In genomic region chr2:16626497-16626896, GRCh38 we compare ENCODE assay signal across 10 cellular contexts. TPM values are rescaled to one million over a fixed set of nuclear protein-coding genes. Genes with fewer than 3 reads are reported as not detected.
DNase-seq lines count a peak whose midpoint lies in the region; ATAC-seq and TF ChIP-seq lines count a peak whose summit lies in the region.
"Had no signal": no experiment of that assay in that cellular context is flagged by ENCODE, and none has a peak within 500 bp of the region (broad histone marks: within the 10 kb centered on the region; RNA-seq: fewer than 3 reads in every experiment).

No MANE protein-coding gene starts in this region.

- H3K14ac ChIP-seq in mesenchymal stem cell (ENCODE audit: low read length in 2 of 2) = no peak overlapping the region

- H3K18ac ChIP-seq in mesenchymal stem cell (ENCODE audit: low read depth in 1 of 2, low read length in 2 of 2) = peak overlapping the region; percentile 89 to 92

- H3K9me3 ChIP-seq in colonic mucosa = no peaks in the 10 kb centered on the region
- H3K9me3 ChIP-seq in mesenchymal stem cell (ENCODE audit: control insufficient read depth, low read length) = no peaks in the 10 kb centered on the region
- no peaks in the 10 kb centered on the region for H3K9me3 ChIP-seq in upper lobe of left lung
- no peaks in the 10 kb centered on the region for H3K9me3 ChIP-seq in SK-N-SH
- H3K9me3 ChIP-seq: tibial artery had no signal

- TF ChIP-seq CTCF in colonic mucosa (IDR thresholded peaks at IDR 0.05) (no peak), upper lobe of left lung (IDR thresholded peaks at IDR 0.05) (no peak), SK-N-SH (IDR thresholded peaks at IDR 0.05) (no peak)

- DNase-seq in SIG-M5 treated with dmso at 0.1 percent for 504 hours (lab: John Stamatoyannopoulos, UW; ENCODE audit: unreplicated experiment) (peak; percentile 38), SIG-M5 (lab: John Stamatoyannopoulos, UW) (no peak), colonic mucosa (no peak), mesenchymal stem cell (peak; percentile 93), upper lobe of left lung (peak; percentile 22 to 73), SK-N-SH (no peak), COLO668 (lab: John Stamatoyannopoulos, UW; ENCODE audit: unreplicated experiment) (no peak)

- H2AK5ac ChIP-seq in mesenchymal stem cell (ENCODE audit: low read length, severe bottlenecking) = peak overlapping the region; percentile 95

- TF ChIP-seq RAD21 in SK-N-SH (IDR thresholded peaks at IDR 0.05; ENCODE audit: low read length) = no peak

- WGBS in mesenchymal stem cell = 20% methylated on average over 3 of the region's 3 CpGs
- WGBS in upper lobe of left lung, 2 donors = 45 to 69% methylated on average over 3 of the region's 3 CpGs
- 47% methylated on average over 3 of the region's 3 CpGs for WGBS in SK-N-SH (ENCODE audit: low lambda C conversion rate)

- no peaks in the 10 kb centered on the region for H3F3A ChIP-seq in SK-N-SH (replicated peaks; ENCODE audit: insufficient read depth)

- H3K4ac ChIP-seq in mesenchymal stem cell (ENCODE audit: low read depth in 1 of 2, low read length in 2 of 2) = no peak overlapping the region

- H3K79me1 ChIP-seq in mesenchymal stem cell (replicated peaks; ENCODE audit: low read length, poor library complexity, severe bottlenecking) = peaks cover 10% of the 10 kb centered on the region

- POLR2A ChIA-PET in SK-N-SH (lab: Yijun Ruan, JAX) = no interaction called here

- H4K20me1 ChIP-seq in SK-N-SH (ENCODE audit: insufficient read depth) = no peaks in the 10 kb centered on the region

- H3K27me3 ChIP-seq in colonic mucosa = no peaks in the 10 kb centered on the region
- peaks cover 0 to 7% of the 10 kb centered on the region in 2 experiments for H3K27me3 ChIP-seq in mesenchymal stem cell (ENCODE audit: control insufficient read depth in 1 of 2, insufficient read depth in 1 of 2, low read length in 2 of 2)
- H3K27me3 ChIP-seq in upper lobe of left lung = no peaks in the 10 kb centered on the region
- H3K27me3 ChIP-seq in SK-N-SH (ENCODE audit: insufficient read depth) = no peaks in the 10 kb centered on the region
- H3K27me3 ChIP-seq: tibial artery had no signal

- no peak overlapping the region for H3K23ac ChIP-seq in mesenchymal stem cell (ENCODE audit: low read length in 2 of 2)

- H3K9ac ChIP-seq in colonic mucosa (ENCODE audit: low read depth in 2 of 2, low read length in 2 of 2) = no peak overlapping the region
- peak overlapping the region; percentile 30 for H3K9ac ChIP-seq in mesenchymal stem cell (ENCODE audit: low read length)
- no peak overlapping the region for H3K9ac ChIP-seq in SK-N-SH

- peak overlapping the region; percentile 79 for H4K91ac ChIP-seq in mesenchymal stem cell (ENCODE audit: low read length)

- H3K4me2 ChIP-seq in mesenchymal stem cell (ENCODE audit: low read length, poor library complexity, severe bottlenecking) = peak overlapping the region; percentile 7
- no peak overlapping the region for H3K4me2 ChIP-seq in SK-N-SH

- intact Hi-C loops in colonic mucosa (cut with DNase I) = no loop called here

- TF ChIP-seq POLR2A in upper lobe of left lung (IDR thresholded peaks at IDR 0.05) = no peak

- ATAC-seq in upper lobe of left lung (ENCODE audit: low FRiP score in 2 of 2) = peak; percentile 24 to 70
- no peak for ATAC-seq in HG03378 (IDR thresholded peaks at IDR 0.05; ENCODE audit: unreplicated experiment)
- ATAC-seq: SK-N-SH treated with all-trans-retinoic acid at 6 μM for 48 hours had no signal

- H4K8ac ChIP-seq in mesenchymal stem cell (ENCODE audit: low read length) = peak overlapping the region; percentile 78

- H2AFZ ChIP-seq in mesenchymal stem cell (ENCODE audit: low read depth, low read length) = no peak overlapping the region
- H2AFZ ChIP-seq in SK-N-SH (ENCODE audit: low read depth) = no peak overlapping the region

- H3K27ac ChIP-seq in colonic mucosa (peak overlapping the region; percentile 18), mesenchymal stem cell (ENCODE audit: low read length, poor library complexity, severe bottlenecking) (peak overlapping the region; percentile 98), upper lobe of left lung (peak overlapping the region; percentile 64 to 86 (median 82)), SK-N-SH (ENCODE audit: low read depth in 2 of 2, low read length in 1 of 2) (no peak overlapping the region)
- H3K27ac ChIP-seq: tibial artery had no signal

- no peak for TF ChIP-seq EP300 in upper lobe of left lung (IDR thresholded peaks at IDR 0.05)
- TF ChIP-seq EP300 in SK-N-SH (IDR thresholded peaks at IDR 0.05; ENCODE audit: borderline replicate concordance in 1 of 2, low read depth in 1 of 2, low read length in 1 of 2) = no peak

- H2BK15ac ChIP-seq in mesenchymal stem cell (ENCODE audit: low read depth, poor library complexity, severe bottlenecking) = peak overlapping the region; percentile 68

- peak overlapping the region; percentile 85 for H2BK5ac ChIP-seq in mesenchymal stem cell (ENCODE audit: low read depth, low read length, poor library complexity, severe bottlenecking)

- H3K9me2 ChIP-seq in SK-N-SH = no peaks in the 10 kb centered on the region

- H3K36me3 ChIP-seq in colonic mucosa (no peaks in the 10 kb centered on the region), mesenchymal stem cell (ENCODE audit: control insufficient read depth in 1 of 2, insufficient read depth in 2 of 2, low read depth in 1 of 2, low read length in 2 of 2) (peaks cover 8 to 16% of the 10 kb centered on the region in 2 experiments), upper lobe of left lung (peaks cover 0 to 18% (median 0%) of the 10 kb centered on the region in 4 donors), SK-N-SH (replicated peaks in 1 of 2; ENCODE audit: control insufficient read depth in 1 of 2, insufficient read depth in 2 of 2, low read length in 1 of 2) (no peaks in the 10 kb centered on the region)

- no peaks in the 10 kb centered on the region for H3K79me2 ChIP-seq in SK-N-SH (ENCODE audit: insufficient read depth)

- H3K4me3 ChIP-seq in colonic mucosa (no peak overlapping the region), mesenchymal stem cell (ENCODE audit: insufficient read depth in 1 of 2, low read depth in 1 of 2, low read length in 2 of 2) (peak overlapping the region in 1 of 2 experiments; percentile 27), upper lobe of left lung (no peak overlapping the region), SK-N-SH (ENCODE audit: low read depth in 2 of 2, low read length in 1 of 2) (no peak overlapping the region)
- H3K4me3 ChIP-seq: tibial artery had no signal

- peak overlapping the region; percentile 68 for H2BK120ac ChIP-seq in mesenchymal stem cell (ENCODE audit: low read depth, low read length)

- CTCF ChIA-PET in SK-N-SH (lab: Yijun Ruan, JAX) = interaction anchor here (1.2 to 17.2 kb wide), 7 partner anchors 8 to 130 kb away, joined by 4 to 298 read pairs (median 15); no protein-coding TSS in a partner anchor

- peak overlapping the region in 1 of 2 experiments; percentile 94 for H2BK12ac ChIP-seq in mesenchymal stem cell (ENCODE audit: low read length in 2 of 2)

- no peaks in the 10 kb centered on the region for H3K4me1 ChIP-seq in colonic mucosa
- peaks cover 38% of the 10 kb centered on the region for H3K4me1 ChIP-seq in mesenchymal stem cell (ENCODE audit: control insufficient read depth, insufficient read depth, low read depth, low read length)
- H3K4me1 ChIP-seq in upper lobe of left lung = peaks cover 47 to 88% (median 67%) of the 10 kb centered on the region in 4 donors
- H3K4me1 ChIP-seq in SK-N-SH (ENCODE audit: control insufficient read depth in 1 of 2, insufficient read depth in 2 of 2, low read depth in 1 of 2, low read length in 1 of 2) = peaks cover 4 to 9% of the 10 kb centered on the region in 2 experiments; a peak in 2 of 4 replicates

TF ChIP-seq in SK-N-SH, 30 proteins besides CTCF, POLR2A, EP300 and RAD21 (continues in another document):
- TF ChIP-seq SIN3A (IDR thresholded peaks at IDR 0.05; ENCODE audit: borderline replicate concordance, low read depth, low read length) = no peak
- no peak for TF ChIP-seq ZBTB33 (IDR thresholded peaks at IDR 0.05; ENCODE audit: borderline replicate concordance, low read depth)
- TF ChIP-seq, protein P1, sequence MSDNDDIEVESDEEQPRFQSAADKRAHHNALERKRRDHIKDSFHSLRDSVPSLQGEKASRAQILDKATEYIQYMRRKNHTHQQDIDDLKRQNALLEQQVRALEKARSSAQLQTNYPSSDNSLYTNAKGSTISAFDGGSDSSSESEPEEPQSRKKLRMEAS (IDR thresholded peaks at IDR 0.05; ENCODE audit: low read depth) = no peak
- TF ChIP-seq JUND (IDR thresholded peaks at IDR 0.05) = no peak
- no peak for TF ChIP-seq CHD2 (IDR thresholded peaks at IDR 0.05; ENCODE audit: low read length, partially characterized antibody)
- TF ChIP-seq ELF1 (IDR thresholded peaks at IDR 0.05) = no peak
- TF ChIP-seq, protein P2, sequence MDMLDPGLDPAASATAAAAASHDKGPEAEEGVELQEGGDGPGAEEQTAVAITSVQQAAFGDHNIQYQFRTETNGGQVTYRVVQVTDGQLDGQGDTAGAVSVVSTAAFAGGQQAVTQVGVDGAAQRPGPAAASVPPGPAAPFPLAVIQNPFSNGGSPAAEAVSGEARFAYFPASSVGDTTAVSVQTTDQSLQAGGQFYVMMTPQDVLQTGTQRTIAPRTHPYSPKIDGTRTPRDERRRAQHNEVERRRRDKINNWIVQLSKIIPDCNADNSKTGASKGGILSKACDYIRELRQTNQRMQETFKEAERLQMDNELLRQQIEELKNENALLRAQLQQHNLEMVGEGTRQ (IDR thresholded peaks at IDR 0.05; ENCODE audit: borderline replicate concordance, low read depth, low read length) = no peak

RNA-seq across cellular contexts. Expression of gene CYRIA, which starts 39.1 kb away (rescaled TPM):
- 1 to 10 TPM; 1.0 to 3.8 TPM for total RNA-seq in colonic mucosa
- polyA plus RNA-seq in mesenchymal stem cell (2013, experiment 1 of 2) = 12.5 TPM
- polyA plus RNA-seq in mesenchymal stem cell (2013, experiment 2 of 2) = 14.3 TPM
- 10 to 100 TPM; 14.9 to 23.5 (median 20.5) TPM for total RNA-seq in upper lobe of left lung
- 0.08 and 0.13 TPM in 2 replicates for polyA plus RNA-seq in SK-N-SH (2012; rRNA removed)
- 0.13 and 0.17 TPM in 2 replicates for polyA plus RNA-seq in SK-N-SH (2012; cell fraction: cytosol; rRNA removed)
- 0.19 and 0.23 TPM in 2 replicates for polyA plus RNA-seq in SK-N-SH (2012; cell fraction: nucleus; rRNA removed)

Comparison
In these comparisons a context has a peak if more than half of its experiments do, and no peak if none do; other contexts are left out.
1. DNase-seq: peak in SIG-M5 treated with dmso at 0.1 percent for 504 hours (single experiment), mesenchymal stem cell (single experiment) and upper lobe of left lung (2 of 2); none in SIG-M5 (single experiment), colonic mucosa (single experiment), SK-N-SH (single experiment) and COLO668 (single experiment).
2. H3K27ac ChIP-seq: peak in colonic mucosa (single experiment), mesenchymal stem cell (single experiment) and upper lobe of left lung (4 of 4); none in SK-N-SH (0 of 2).